Comparison of ENCODE assay signal across 12 cellular contexts in genomic region chr2:223047260-223047761, GRCh38. TPM values are rescaled to one million over a fixed set of nuclear protein-coding genes. Genes with fewer than 3 reads are reported as not detected.
DNase-seq lines count a peak whose midpoint lies in the region; ATAC-seq, FAIRE-seq and TF ChIP-seq lines count a peak whose summit lies in the region.
"Had no signal": no experiment of that assay in that cellular context is flagged by ENCODE, and none has a peak within 500 bp of the region (broad histone marks: within the 10 kb centered on the region; RNA-seq: fewer than 3 reads in every experiment).

No MANE protein-coding gene starts in this region.

- no peaks in the 10 kb centered on the region for H3K9me3 ChIP-seq in astrocyte (ENCODE audit: insufficient read depth, low read depth, low read length)
- no peaks in the 10 kb centered on the region for H3K9me3 ChIP-seq in smooth muscle cell (replicated peaks; ENCODE audit: low read depth)
- H3K9me3 ChIP-seq: pancreas had no signal

- peak overlapping the region; percentile 83 for H3K4me3 Mint-ChIP-seq in HFFc6
- H3K4me3 Mint-ChIP-seq in astrocyte (ENCODE audit: unreplicated experiment) = no peak overlapping the region
- H3K4me3 Mint-ChIP-seq: central memory CD8-positive, alpha-beta T cell; H9 had no signal

- H3K4me1 Mint-ChIP-seq in HFFc6 (ENCODE audit: low read depth) (peaks cover 89% of the 10 kb centered on the region), astrocyte (ENCODE audit: low read depth, unreplicated experiment) (peaks cover 58% of the 10 kb centered on the region)
- H3K4me1 Mint-ChIP-seq: central memory CD8-positive, alpha-beta T cell had no signal

- H3K4me2 ChIP-seq in astrocyte (ENCODE audit: low read length) (peak overlapping the region; percentile 51), smooth muscle cell (peak overlapping the region; percentile 29)

- H3K36me3 Mint-ChIP-seq in HFFc6 (ENCODE audit: low read depth) (no peaks in the 10 kb centered on the region), astrocyte (ENCODE audit: low read depth, unreplicated experiment) (peaks cover 2% of the 10 kb centered on the region)

- H3K9ac ChIP-seq in astrocyte (ENCODE audit: low read length) = peak overlapping the region; percentile 61
- H3K9ac ChIP-seq in smooth muscle cell (ENCODE audit: low read depth) = peak overlapping the region; percentile 68

- peaks cover 44% of the 10 kb centered on the region for H3F3A ChIP-seq in smooth muscle cell (ENCODE audit: low read depth)

- no peaks in the 10 kb centered on the region for H3K27me3 Mint-ChIP-seq in HFFc6 (ENCODE audit: insufficient read depth)
- no peaks in the 10 kb centered on the region for H3K27me3 Mint-ChIP-seq in astrocyte (ENCODE audit: low read depth, unreplicated experiment)

- H3K27me3 ChIP-seq in astrocyte (ENCODE audit: insufficient read depth, low read length) (no peaks in the 10 kb centered on the region), smooth muscle cell (ENCODE audit: low read depth) (no peaks in the 10 kb centered on the region), foreskin keratinocyte (peaks cover 6% of the 10 kb centered on the region)
- H3K27me3 ChIP-seq: pancreas had no signal

- peak; percentile 72 for ATAC-seq in left ventricle myocardium superior
- ATAC-seq in foreskin keratinocyte = no peak

- TF ChIP-seq CTCF in HFFc6 (IDR thresholded peaks at IDR 0.05) (no peak), astrocyte (IDR thresholded peaks at IDR 0.05; ENCODE audit: insufficient read depth, low read depth, low read length) (no peak), smooth muscle cell (IDR thresholded peaks at IDR 0.05; ENCODE audit: borderline replicate concordance, insufficient read depth, poor library complexity, severe bottlenecking) (no peak), foreskin keratinocyte (conservative IDR thresholded peaks at IDR 0.05) (no peak)

- H3K4me1 ChIP-seq in astrocyte (ENCODE audit: insufficient read depth, low read length) = peaks cover 23% of the 10 kb centered on the region
- peaks cover 16% of the 10 kb centered on the region for H3K4me1 ChIP-seq in smooth muscle cell (ENCODE audit: low read depth)
- peaks cover 9% of the 10 kb centered on the region for H3K4me1 ChIP-seq in foreskin keratinocyte

- 0% methylated on average over 4 of the region's 4 CpGs for WGBS in smooth muscle cell (ENCODE audit: low lambda C conversion rate)

- H2AFZ ChIP-seq in astrocyte (ENCODE audit: low read depth, low read length) (peak overlapping the region; percentile 26), smooth muscle cell (ENCODE audit: low read depth) (no peak overlapping the region)

- H3K27ac ChIP-seq in astrocyte (ENCODE audit: low read depth, low read length) (peak overlapping the region; percentile 74), smooth muscle cell (ENCODE audit: low read depth) (peak overlapping the region; percentile 97), foreskin keratinocyte (no peak overlapping the region)
- H3K27ac ChIP-seq: pancreas had no signal

- FAIRE-seq in astrocyte (lab: Jason Lieb, UNC) = peak; percentile 89
- FAIRE-seq: pancreas had no signal

- H3K27ac Mint-ChIP-seq in HFFc6 (peak overlapping the region; percentile 96), astrocyte (ENCODE audit: unreplicated experiment) (peak overlapping the region; percentile 99)
- H3K27ac Mint-ChIP-seq: H9 had no signal

- DNase-seq in HFFc6 = peak; percentile 85
- peak; percentile 88 for DNase-seq in astrocyte (ENCODE audit: low read depth)
- DNase-seq in left ventricle myocardium superior = no peak
- DNase-seq in smooth muscle cell (lab: John Stamatoyannopoulos, UW; ENCODE audit: unreplicated experiment) = no peak
- no peak for DNase-seq in SHP77 treated with DMSO at 0.1 percent for 48 hours (lab: John Stamatoyannopoulos, UW)
- no peak for DNase-seq in ureter (ENCODE audit: low spot score)
- DNase-seq in activated CD4-positive, alpha-beta T cell treated with anti-CD3 and anti-CD28 coated beads for 48 hours = no peak
- no peak for DNase-seq in foreskin keratinocyte
- DNase-seq: H9, NCI-H187 treated with DMSO at 0.1 percent for 48 hours, pancreas had no signal

- H3K4me3 ChIP-seq in astrocyte (ENCODE audit: insufficient read depth, low read depth, low read length) (no peak overlapping the region), smooth muscle cell (no peak overlapping the region)
- H3K4me3 ChIP-seq: pancreas had no signal

- no peaks in the 10 kb centered on the region for H4K20me1 ChIP-seq in astrocyte (ENCODE audit: insufficient read depth, low read length)
- no peaks in the 10 kb centered on the region for H4K20me1 ChIP-seq in smooth muscle cell (ENCODE audit: low read depth)

- H3K9me3 Mint-ChIP-seq in HFFc6 = no peaks in the 10 kb centered on the region
- H3K9me3 Mint-ChIP-seq in astrocyte (ENCODE audit: unreplicated experiment) = peaks cover 2% of the 10 kb centered on the region
- H3K9me3 Mint-ChIP-seq: central memory CD8-positive, alpha-beta T cell; H9 had no signal

- intact Hi-C loops in left ventricle myocardium superior (cut with micrococcal nuclease) = no loop called here

- no peaks in the 10 kb centered on the region for H3K36me3 ChIP-seq in astrocyte (ENCODE audit: insufficient read depth, low read length)
- H3K36me3 ChIP-seq in smooth muscle cell (ENCODE audit: low read depth) = no peaks in the 10 kb centered on the region
- H3K36me3 ChIP-seq: pancreas had no signal

- H3K79me2 ChIP-seq in astrocyte (ENCODE audit: insufficient read depth, low read length) (no peaks in the 10 kb centered on the region), smooth muscle cell (ENCODE audit: low read depth) (peaks cover 13% of the 10 kb centered on the region)

RNA-seq across cellular contexts. Expression of gene KCNE4, which starts 4.7 kb away (rescaled TPM):
- total RNA-seq in HFFc6 (2021; fragmentation: NEBNext Ultra II Directional; extraction: Animal tissue kit (Norgen Biotek cat#: 25700)) = 10 to 100 TPM in 1 of 6 experiments, 1 to 10 TPM in 5; 4.6 to 10.5 (median 5.0) TPM
- total RNA-seq in astrocyte (0.27 and 0.34 TPM in 2 replicates), left ventricle myocardium superior (3.0 TPM), smooth muscle cell (36.7 and 52.8 TPM in 2 replicates), ureter (9.1 TPM), foreskin keratinocyte (0.14 TPM in 2 replicates)
- polyA plus RNA-seq in smooth muscle cell (39.6 and 67.5 TPM in 2 replicates), foreskin keratinocyte (0.09 and 0.10 TPM in 2 replicates)

Comparison
In these comparisons a context has a peak if more than half of its experiments do, and no peak if none do; other contexts are left out.
1. DNase-seq: peak in HFFc6 (single experiment) and astrocyte (single experiment); none in left ventricle myocardium superior (single experiment), smooth muscle cell (single experiment), SHP77 treated with DMSO at 0.1 percent for 48 hours (single experiment), ureter (single experiment), activated CD4-positive, alpha-beta T cell treated with anti-CD3 and anti-CD28 coated beads for 48 hours (single experiment) and foreskin keratinocyte (0 of 2).